ENCODE assay signal across 21 cellular contexts in the genomic region with DNA sequence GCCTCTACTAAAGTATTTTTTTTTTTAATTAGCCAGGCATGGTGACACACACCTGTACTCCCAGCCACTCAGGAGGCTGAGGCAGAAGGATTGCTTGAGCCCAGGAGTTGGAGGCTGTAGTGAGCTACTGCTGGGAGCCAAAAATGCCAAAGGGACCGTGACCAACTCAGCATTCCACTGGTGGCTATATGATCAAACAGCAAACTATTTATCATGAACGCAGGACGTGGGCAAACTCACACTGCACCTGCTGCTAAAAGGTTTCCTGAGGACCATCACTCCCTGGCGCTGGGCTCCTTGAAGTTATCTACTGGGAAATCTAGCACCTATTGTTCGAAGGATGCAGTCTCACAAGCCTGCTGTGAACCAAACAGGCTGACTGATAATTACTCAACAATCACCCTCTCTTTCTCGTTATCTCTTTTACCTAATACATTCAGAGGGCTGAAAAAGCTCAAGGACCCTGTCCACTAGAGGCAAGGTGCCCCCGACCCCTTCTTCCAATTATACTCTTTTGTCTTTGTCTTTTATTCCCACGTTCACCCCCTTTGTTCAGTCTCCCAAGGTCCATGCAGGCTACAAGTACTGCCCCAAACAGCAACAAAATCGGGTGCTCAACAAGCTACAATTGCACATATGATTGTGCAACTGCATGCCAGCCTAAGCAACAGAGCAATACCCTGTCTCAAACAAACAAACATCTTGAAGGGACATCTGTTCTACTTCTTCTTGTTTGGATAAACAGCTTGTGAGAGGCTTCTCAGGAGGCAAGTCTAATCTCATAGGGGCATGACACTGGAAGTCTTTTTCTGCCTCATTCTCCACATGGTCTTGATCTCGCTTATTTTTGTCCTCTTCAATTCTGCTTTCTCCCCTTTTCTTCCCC. TPM values are rescaled to one million over a fixed set of nuclear protein-coding genes. Genes with fewer than 3 reads are reported as not detected.
DNase-seq lines count a peak whose midpoint lies in the region; ATAC-seq, FAIRE-seq and TF ChIP-seq lines count a peak whose summit lies in the region.
"Had no signal": no experiment of that assay in that cellular context is flagged by ENCODE, and none has a peak within 500 bp of the region (broad histone marks: within the 10 kb centered on the region; RNA-seq: fewer than 3 reads in every experiment).

No MANE protein-coding gene starts in this region.

- TF ChIP-seq CTCF in HepG2 (CRISPR knock-in tag; IDR thresholded peaks at IDR 0.05) (no peak), right lobe of liver (IDR thresholded peaks at IDR 0.05) (no peak)

- H3K27ac ChIP-seq in HepG2 (ENCODE audit: extremely low read length, insufficient read depth, low read length) (no peak overlapping the region), right lobe of liver (no peak overlapping the region)
- H3K27ac ChIP-seq: BLaER1 treated with 17β-estradiol and CSF1 and Interleukin-3, amounts not matched to agents 10 nM and 100 nM; KMS-11; PC-9; RWPE1 had no signal

- ATAC-seq in HepG2 (no peak), right lobe of liver (no peak), GM18498 (IDR thresholded peaks at IDR 0.05; ENCODE audit: unreplicated experiment) (no peak)

- DNase-seq in HepG2 (ENCODE audit: low spot score) (no peak), right lobe of liver (no peak), fibroblast of gingiva (ENCODE audit: low read depth) (peak; percentile 74), cerebellum (ENCODE audit: low spot score) (no peak), T-helper 1 cell (no peak), NCI-H1105 (lab: John Stamatoyannopoulos, UW) (no peak)
- peak; percentile 3 for DNase-seq in Jurkat, Clone E6-1 (ENCODE audit: low read depth, low spot score)
- DNase-seq: GF-D8, NCI-H1436, NCI-H2029 treated with DMSO at 0.1 percent for 48 hours, NCI-H226, PC-9, SIG-M5 had no signal

- no peaks in the 10 kb centered on the region for H3K27me3 ChIP-seq in HepG2 (ENCODE audit: control insufficient read depth in 1 of 2, insufficient read depth in 2 of 2, low read length in 2 of 2)
- H3K27me3 ChIP-seq in right lobe of liver: no peaks in the 10 kb centered on the region
- H3K27me3 ChIP-seq: BLaER1 treated with 17β-estradiol and CSF1 and Interleukin-3, amounts not matched to agents 10 nM and 100 nM had no signal

- H4K20me1 ChIP-seq in HepG2 (ENCODE audit: insufficient read depth, low read length): no peaks in the 10 kb centered on the region

- H3K4me2 ChIP-seq in HepG2 (ENCODE audit: low read depth, low read length): no peak overlapping the region
- H3K4me2 ChIP-seq: BLaER1 treated with 17β-estradiol and CSF1 and Interleukin-3, amounts not matched to agents 10 nM and 100 nM; KMS-11; PC-9 had no signal

- TF ChIP-seq EP300 in HepG2 (IDR thresholded peaks at IDR 0.05; ENCODE audit: low read depth in 2 of 2, low read length in 2 of 2): no peak
- TF ChIP-seq EP300 in HepG2 (CRISPR knock-in tag; IDR thresholded peaks at IDR 0.05; ENCODE audit: borderline replicate concordance): no peak

- H2AFZ ChIP-seq in HepG2 (ENCODE audit: low read length): no peak overlapping the region
- H2AFZ ChIP-seq: PC-9 had no signal

- no peak for TF ChIP-seq POLR2A in HepG2 (IDR thresholded peaks at IDR 0.05; ENCODE audit: insufficient read depth in 1 of 2, low read depth in 2 of 2, low read length in 2 of 2)
- TF ChIP-seq POLR2A in right lobe of liver (IDR thresholded peaks at IDR 0.05): no peak

- WGBS in HepG2 (ENCODE audit: low lambda C conversion rate): 29% methylated on average over 8 of the region's 10 CpGs
- 90% methylated on average over 6 of the region's 10 CpGs for WGBS in right lobe of liver (ENCODE audit: insufficient coverage, low coverage, low lambda C conversion rate, missing lambda C conversion rate)

- no peak for TF ChIP-seq RAD21 in HepG2 (CRISPR knock-in tag; IDR thresholded peaks at IDR 0.05)

- no peaks in the 10 kb centered on the region for H3K79me2 ChIP-seq in HepG2 (ENCODE audit: insufficient read depth, low read length)

- H3K9me3 ChIP-seq in HepG2 (ENCODE audit: low read length) (no peaks in the 10 kb centered on the region), right lobe of liver (no peaks in the 10 kb centered on the region)

- no peak overlapping the region for H3K9ac ChIP-seq in HepG2 (ENCODE audit: insufficient read depth, low read depth, low read length)
- H3K9ac ChIP-seq: BLaER1 treated with 17β-estradiol and CSF1 and Interleukin-3, amounts not matched to agents 10 nM and 100 nM; KMS-11 had no signal

- CTCF ChIA-PET in HepG2 (lab: Yijun Ruan, JAX; ENCODE audit: low intra/inter-chr PET ratio, low total read pairs): no interaction called here

- H3K36me3 ChIP-seq in HepG2 (replicated peaks in 1 of 2; ENCODE audit: control insufficient read depth in 1 of 2, insufficient read depth in 2 of 2, low read length in 2 of 2) (no peaks in the 10 kb centered on the region), right lobe of liver (no peaks in the 10 kb centered on the region)

- H3K4me1 ChIP-seq in HepG2 (ENCODE audit: insufficient read depth, low read length) (no peaks in the 10 kb centered on the region), right lobe of liver (no peaks in the 10 kb centered on the region)

- POLR2A ChIA-PET in HepG2 (lab: Yijun Ruan, JAX): no interaction called here

- BruUV-seq in HepG2 (replicated peaks; lab: Mats Ljungman, UMichigan): no TSS peak

- in situ Hi-C loops in HepG2 (cut with HindIII; ENCODE audit: extremely low pct_ligation_motif_present, low pct_unique_long_range_greater_than_20kb): no loop called here

- intact Hi-C loops in HepG2 (cut with micrococcal nuclease; ENCODE audit: unreplicated experiment): no loop called here
- intact Hi-C loops in right lobe of liver (cut with DNase I): no loop called here

- H3K4me3 ChIP-seq in HepG2 (replicated peaks in 1 of 3; ENCODE audit: insufficient read depth in 1 of 3, low read depth in 2 of 3, low read length in 3 of 3) (no peak overlapping the region), right lobe of liver (no peak overlapping the region)
- H3K4me3 ChIP-seq in Jurkat, Clone E6-1 (ENCODE audit: low read length): no peak overlapping the region
- H3K4me3 ChIP-seq: BLaER1 treated with 17β-estradiol and CSF1 and Interleukin-3, amounts not matched to agents 10 nM and 100 nM; PC-9 had no signal

- no peak for FAIRE-seq in HepG2 (lab: Jason Lieb, UNC)
- FAIRE-seq: GM18507 had no signal

TF ChIP-seq in HepG2, 621 proteins besides CTCF, POLR2A, EP300 and RAD21:
- TF ChIP-seq, protein P1, sequence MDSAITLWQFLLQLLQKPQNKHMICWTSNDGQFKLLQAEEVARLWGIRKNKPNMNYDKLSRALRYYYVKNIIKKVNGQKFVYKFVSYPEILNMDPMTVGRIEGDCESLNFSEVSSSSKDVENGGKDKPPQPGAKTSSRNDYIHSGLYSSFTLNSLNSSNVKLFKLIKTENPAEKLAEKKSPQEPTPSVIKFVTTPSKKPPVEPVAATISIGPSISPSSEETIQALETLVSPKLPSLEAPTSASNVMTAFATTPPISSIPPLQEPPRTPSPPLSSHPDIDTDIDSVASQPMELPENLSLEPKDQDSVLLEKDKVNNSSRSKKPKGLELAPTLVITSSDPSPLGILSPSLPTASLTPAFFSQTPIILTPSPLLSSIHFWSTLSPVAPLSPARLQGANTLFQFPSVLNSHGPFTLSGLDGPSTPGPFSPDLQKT (CRISPR knock-in tag; IDR thresholded peaks at IDR 0.05; ENCODE audit: borderline replicate concordance): no peak
- TF ChIP-seq CEBPB (IDR thresholded peaks at IDR 0.05; ENCODE audit: borderline replicate concordance, low read depth, low read length): peak; percentile 43; the same call in 1 of the 2 replicates

RNA-seq across cellular contexts. Expression of a gene that starts 47.7 kb away (rescaled TPM):
- not detected in 2 replicates for total RNA-seq in HepG2 (2016; rRNA removed; fragmentation: Illumina TruSeq; extraction: Trizol)
- total RNA-seq in HepG2 (2016; cell fraction: cytosol; rRNA removed; fragmentation: Illumina TruSeq; extraction: Trizol; ENCODE audit: low read depth): not detected in 2 replicates
- not detected in 2 replicates for total RNA-seq in HepG2 (2016; cell fraction: insoluble cytoplasmic fraction; rRNA removed; fragmentation: Illumina TruSeq; extraction: Trizol)
- not detected in 2 replicates for total RNA-seq in HepG2 (2016; cell fraction: membrane; rRNA removed; fragmentation: Illumina TruSeq; extraction: Trizol)
- total RNA-seq in HepG2 (2016; cell fraction: nucleus; rRNA removed; fragmentation: Illumina TruSeq; extraction: Trizol): not detected in 2 replicates
- polyA plus RNA-seq in HepG2 (2011; rRNA removed): not detected in 2 replicates
- polyA plus RNA-seq in HepG2 (2011; cell fraction: cytosol; rRNA removed): not detected in 2 replicates
- not detected in 2 replicates for polyA plus RNA-seq in HepG2 (2011; cell fraction: nucleus; rRNA removed)
- not detected in 2 replicates for polyA plus RNA-seq in HepG2 (2012)
- not detected in 2 replicates for polyA plus RNA-seq in HepG2 (2016; cell fraction: cytosol; fragmentation: Illumina TruSeq; extraction: Trizol; ENCODE audit: low read depth)
- polyA plus RNA-seq in HepG2 (2016; cell fraction: insoluble cytoplasmic fraction; fragmentation: Illumina TruSeq; extraction: Trizol; ENCODE audit: low read depth): not detected in 2 replicates
- polyA plus RNA-seq in HepG2 (2016; cell fraction: membrane; fragmentation: Illumina TruSeq; extraction: Trizol; ENCODE audit: low read depth): not detected in 2 replicates
- polyA plus RNA-seq in HepG2 (2016; cell fraction: nucleus; fragmentation: Illumina TruSeq; extraction: Trizol; ENCODE audit: insufficient read depth, low read depth): not detected in 2 replicates
- polyA minus RNA-seq in HepG2 (2011; rRNA and poly(A)+ RNA removed; ENCODE audit: low replicate concordance): not detected in 2 replicates
- not detected in 2 replicates for polyA minus RNA-seq in HepG2 (2011; cell fraction: cytosol; rRNA and poly(A)+ RNA removed)
- not detected in 2 replicates for polyA minus RNA-seq in HepG2 (2011; cell fraction: nucleus; rRNA and poly(A)+ RNA removed)
- under 1 TPM in 4 of 6 experiments, not detected in 2; 0.12 to 0.25 (median 0.20) TPM for total RNA-seq in right lobe of liver
- polyA plus RNA-seq in Jurkat, Clone E6-1 (2012; ENCODE audit: insufficient read depth, insufficient read length): not detected
- total RNA-seq in cerebellum: 0.45 TPM
- total RNA-seq: A673; Daoy; PC-9; T-helper 1 cell treated with Interleukin-12 subunit alpha and Interleukin-12 subunit beta and Interleukin-4 antibody, amounts not matched to agents 30 ng/mL and 1 ng/mL, for 36 hours had no signal

Comparison
In these comparisons a context has a peak if more than half of its experiments do, and no peak if none do; other contexts are left out.
1. DNase-seq: peak in Jurkat, Clone E6-1 (single experiment) and fibroblast of gingiva (single experiment); none in HepG2 (single experiment), right lobe of liver (0 of 3), cerebellum (single experiment), T-helper 1 cell (0 of 5) and NCI-H1105 (single experiment).